ENCODE assay signal across 16 cellular contexts in genomic region chr14:23417269-23417668, GRCh38. TPM values are rescaled to one million over a fixed set of nuclear protein-coding genes. Genes with fewer than 3 reads are reported as not detected.
"Had no signal": no experiment of that assay in that cellular context is flagged by ENCODE, and none has a peak within 500 bp of the region (broad histone marks: within the 10 kb centered on the region; RNA-seq: fewer than 3 reads in every experiment).

No MANE protein-coding gene starts in this region.

RNA-seq across cellular contexts. Expression of gene MYH6, which starts 9.2 kb away (rescaled TPM):
- total RNA-seq: natural killer cell, occipital lobe, osteoblast, renal cortical epithelial cell, sciatic nerve, smooth muscle cell, suprapubic skin had no signal

RNA-seq across cellular contexts. Expression of gene MYH7, which starts 18.2 kb away (rescaled TPM):
- total RNA-seq: naive thymus-derived CD4-positive, alpha-beta T cell; natural killer cell; osteoblast; progenitor cell of endocrine pancreas; renal cortical epithelial cell; smooth muscle cell; suprapubic skin had no signal

RNA-seq across cellular contexts. Expression of gene CMTM5, which starts 40.4 kb away (rescaled TPM):
- total RNA-seq: naive thymus-derived CD4-positive, alpha-beta T cell; osteoblast; progenitor cell of endocrine pancreas; psoas muscle; renal cortical epithelial cell; smooth muscle cell had no signal

RNA-seq across cellular contexts. Expression of gene IL25, which starts 44.7 kb away (rescaled TPM):
- total RNA-seq: naive thymus-derived CD4-positive, alpha-beta T cell; natural killer cell; occipital lobe; osteoblast; ovary; progenitor cell of endocrine pancreas; psoas muscle; renal cortical epithelial cell; sciatic nerve; smooth muscle cell; spleen; transverse colon; upper lobe of right lung; urinary bladder; uterus had no signal
